In the genomic region with DNA sequence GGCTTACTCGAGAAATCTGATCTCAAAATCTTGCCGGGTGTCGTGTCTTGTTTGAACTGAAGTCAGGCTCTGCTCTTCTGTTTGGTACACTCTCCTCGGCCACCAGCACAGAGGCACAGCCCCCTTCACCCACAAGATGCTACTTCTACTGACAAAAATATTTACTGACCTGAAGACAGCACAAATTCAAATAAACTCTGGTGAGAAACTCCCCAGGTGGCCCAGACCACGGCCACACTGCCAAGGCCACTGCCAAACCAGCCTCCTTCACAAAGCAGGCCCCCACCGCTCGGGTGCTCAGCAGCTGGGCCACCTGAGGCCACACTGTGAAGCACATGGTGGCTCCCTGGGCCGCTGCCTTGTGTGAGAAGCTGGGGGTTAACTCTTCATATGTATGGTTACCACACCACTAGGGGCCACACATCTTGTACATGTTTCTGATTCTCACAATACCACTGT, we compare ENCODE assay signal across 9 cellular contexts.
A peak's percentile ranks its signal among the peaks of the same experiment; 100 is the strongest.
DNase-seq lines count a peak whose midpoint lies in the region; ATAC-seq and TF ChIP-seq lines count a peak whose summit lies in the region.
"Had no signal": no experiment of that assay in that cellular context is flagged by ENCODE, and none has a peak within 500 bp of the region (broad histone marks: within the 10 kb centered on the region; RNA-seq: fewer than 3 reads in every experiment).

No MANE protein-coding gene starts in this region.

- POLR2A ChIA-PET in activated naive CD8-positive, alpha-beta T cell treated with anti-CD3 and anti-CD28 coated beads, Interleukin-2, amount 10 ng/mL, durations not matched to agents 7 days and 5 days (lab: Charles Lee) = no interaction called here

- TF ChIP-seq CTCF in nephron (IDR thresholded peaks at IDR 0.05; ENCODE audit: unreplicated experiment in 3 of 3) = no peak

- peaks cover 37% of the 10 kb centered on the region for H3K4me1 Mint-ChIP-seq in activated naive CD8-positive, alpha-beta T cell treated with anti-CD3 and anti-CD28 coated beads, Interleukin-2, amount 10 ng/mL, durations not matched to agents 7 days and 5 days
- H3K4me1 Mint-ChIP-seq in nephron = peaks cover 60% of the 10 kb centered on the region

- H3K4me2 ChIP-seq in BLaER1 = peak overlapping the region; percentile 87

- no peaks in the 10 kb centered on the region for H3K9me3 ChIP-seq in BLaER1

- peaks cover 44% of the 10 kb centered on the region for H3K4me1 ChIP-seq in BLaER1

- peak overlapping the region; percentile 47 for H3K27ac Mint-ChIP-seq in activated naive CD8-positive, alpha-beta T cell treated with anti-CD3 and anti-CD28 coated beads, Interleukin-2, amount 10 ng/mL, durations not matched to agents 7 days and 5 days
- peak overlapping the region; percentile 73 to 95 (median 92) for H3K27ac Mint-ChIP-seq in nephron

- peaks cover 37% of the 10 kb centered on the region for H3K27me3 Mint-ChIP-seq in activated naive CD8-positive, alpha-beta T cell treated with anti-CD3 and anti-CD28 coated beads, Interleukin-2, amount 10 ng/mL, durations not matched to agents 7 days and 5 days
- no peaks in the 10 kb centered on the region for H3K27me3 Mint-ChIP-seq in nephron (ENCODE audit: low read depth)

- TF ChIP-seq RAD21 in Ishikawa (IDR thresholded peaks at IDR 0.05; ENCODE audit: low read depth) = no peak

- peaks cover 6% of the 10 kb centered on the region for H3K36me3 Mint-ChIP-seq in activated naive CD8-positive, alpha-beta T cell treated with anti-CD3 and anti-CD28 coated beads, Interleukin-2, amount 10 ng/mL, durations not matched to agents 7 days and 5 days
- H3K36me3 Mint-ChIP-seq in nephron (ENCODE audit: low read depth) = peaks cover 3% of the 10 kb centered on the region

- H3K9me3 Mint-ChIP-seq in activated naive CD8-positive, alpha-beta T cell treated with anti-CD3 and anti-CD28 coated beads, Interleukin-2, amount 10 ng/mL, durations not matched to agents 7 days and 5 days = no peaks in the 10 kb centered on the region
- no peaks in the 10 kb centered on the region for H3K9me3 Mint-ChIP-seq in nephron

- no peak overlapping the region for H3K4me3 Mint-ChIP-seq in activated naive CD8-positive, alpha-beta T cell treated with anti-CD3 and anti-CD28 coated beads, Interleukin-2, amount 10 ng/mL, durations not matched to agents 7 days and 5 days
- no peak overlapping the region for H3K4me3 Mint-ChIP-seq in nephron

- peak overlapping the region; percentile 35; the same call in 1 of the 2 replicates for H3K27ac ChIP-seq in BLaER1

- no peaks in the 10 kb centered on the region for H3K36me3 ChIP-seq in BLaER1

- no peaks in the 10 kb centered on the region for H4K20me1 ChIP-seq in BLaER1

- H3K27me3 ChIP-seq in BLaER1 = no peaks in the 10 kb centered on the region

- no peak for ATAC-seq in activated naive CD8-positive, alpha-beta T cell treated with anti-CD3 and anti-CD28 coated beads, Interleukin-2, amount 10 ng/mL, durations not matched to agents 7 days and 5 days (ENCODE audit: low read depth)
- ATAC-seq in HG02642 (IDR thresholded peaks at IDR 0.05; ENCODE audit: poor library complexity, unreplicated experiment) = no peak

- H3K4me3 ChIP-seq in BLaER1 = no peak overlapping the region

- DNase-seq in activated naive CD8-positive, alpha-beta T cell treated with anti-CD3 and anti-CD28 coated beads, Interleukin-2, amount 10 ng/mL, durations not matched to agents 7 days and 5 days = peak; percentile 40
- DNase-seq in midbrain (lab: John Stamatoyannopoulos, UW) = no peak
- no peak for DNase-seq in superior temporal gyrus (ENCODE audit: extremely low spot score)
- DNase-seq in Kasumi-1 (lab: John Stamatoyannopoulos, UW) = no peak
- DNase-seq: NCI-H1048 had no signal

- no peak overlapping the region for H3K9ac ChIP-seq in BLaER1

- no peak for TF ChIP-seq EP300 in Ishikawa (IDR thresholded peaks at IDR 0.05; ENCODE audit: borderline replicate concordance)

TF ChIP-seq in Ishikawa, 13 proteins besides CTCF, POLR2A, EP300 and RAD21:
- TF ChIP-seq, protein P1, sequence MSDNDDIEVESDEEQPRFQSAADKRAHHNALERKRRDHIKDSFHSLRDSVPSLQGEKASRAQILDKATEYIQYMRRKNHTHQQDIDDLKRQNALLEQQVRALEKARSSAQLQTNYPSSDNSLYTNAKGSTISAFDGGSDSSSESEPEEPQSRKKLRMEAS (IDR thresholded peaks at IDR 0.05) = 0 out of 2 replicates have a peak, but pooled peaks have one; percentile 30
- TF ChIP-seq EGR1 (IDR thresholded peaks at IDR 0.05) (no peak), USF1 (IDR thresholded peaks at IDR 0.05) (no peak)
